In genomic region chr2:42492691-42493467, GRCh38 we compare ENCODE assay signal across 8 cellular contexts. TPM values are rescaled to one million over a fixed set of nuclear protein-coding genes. Genes with fewer than 3 reads are reported as not detected.
DNase-seq lines count a peak whose midpoint lies in the region; ATAC-seq and TF ChIP-seq lines count a peak whose summit lies in the region.

No MANE protein-coding gene starts in this region.

- peaks cover 13 to 53% (median 16%) of the 10 kb centered on the region in 3 donors for H3K27me3 ChIP-seq in sigmoid colon

- no peaks in the 10 kb centered on the region for H3K9me3 ChIP-seq in sigmoid colon

- no peaks in the 10 kb centered on the region for H3K36me3 ChIP-seq in sigmoid colon

- H3K27ac ChIP-seq in sigmoid colon = no peak overlapping the region

- no peak for TF ChIP-seq POLR2A in sigmoid colon (IDR thresholded peaks at IDR 0.05)

- DNase-seq in NCI-H2081 (lab: John Stamatoyannopoulos, UW) (peak; percentile 64 to 75), NCI-H2081 treated with DMSO at 0.1 percent for 48 hours (lab: John Stamatoyannopoulos, UW) (no peak), epithelial cell of esophagus (ENCODE audit: low read depth) (peak; percentile 3), sigmoid colon (no peak), HPDE6-E6E7 (ENCODE audit: extremely low spot score) (no peak)
- DNase-seq in activated CD4-positive, alpha-beta T cell treated with anti-CD3 and anti-CD28 coated beads, Interleukin-2, amount 50 U/mL, for 4 hours = peak; percentile 10 to 22

- intact Hi-C loops in sigmoid colon (cut with DNase I) = loop anchor here (5.0 to 10.0 kb wide), 2 partner anchors 169 to 302 kb away; partner anchors contain the start of gene HAAO

- WGBS in sigmoid colon, 2 donors = 19 to 41% methylated on average over 111 of the region's 111 CpGs

- no peak for ATAC-seq in GM18520 (IDR thresholded peaks at IDR 0.05; ENCODE audit: unreplicated experiment)
- ATAC-seq in GM19023 (IDR thresholded peaks at IDR 0.05; ENCODE audit: unreplicated experiment) = no peak

- no peak for TF ChIP-seq EP300 in sigmoid colon (IDR thresholded peaks at IDR 0.05)

- H3K4me1 ChIP-seq in sigmoid colon = peaks cover 0 to 25% (median 22%) of the 10 kb centered on the region in 4 donors

- TF ChIP-seq CTCF in epithelial cell of esophagus (IDR thresholded peaks at IDR 0.05; ENCODE audit: insufficient read depth, low read depth, low read length, missing control alignments) (no peak), sigmoid colon (IDR thresholded peaks at IDR 0.05) (no peak)

- H3K4me3 ChIP-seq in epithelial cell of esophagus (ENCODE audit: low read length) = no peak overlapping the region
- peak overlapping the region in 3 of 4 donors; percentile 50 to 59 (median 58) for H3K4me3 ChIP-seq in sigmoid colon

RNA-seq across cellular contexts. Expression of gene KCNG3, which starts 0.9 kb away (rescaled TPM):
- 1 to 10 TPM in 1 of 4 donors, under 1 TPM in 3; 0.55 to 1.8 (median 0.89) TPM for total RNA-seq in sigmoid colon
- under 1 TPM in 2 of 3 donors, not detected in 1; 0.23 to 0.63 TPM for polyA plus RNA-seq in sigmoid colon

Comparison
In these comparisons a context has a peak if more than half of its experiments do, and no peak if none do; other contexts are left out.
1. DNase-seq: peak in NCI-H2081 (2 of 2), activated CD4-positive, alpha-beta T cell treated with anti-CD3 and anti-CD28 coated beads, Interleukin-2, amount 50 U/mL, for 4 hours (2 of 2) and epithelial cell of esophagus (single experiment); none in NCI-H2081 treated with DMSO at 0.1 percent for 48 hours (single experiment), sigmoid colon (single experiment) and HPDE6-E6E7 (single experiment).